In genomic region chr10:116848912-116849270, GRCh38 we compare ENCODE assay signal across 8 cellular contexts. TPM values are rescaled to one million over a fixed set of nuclear protein-coding genes. Genes with fewer than 3 reads are reported as not detected.
DNase-seq lines count a peak whose midpoint lies in the region; ATAC-seq, FAIRE-seq and TF ChIP-seq lines count a peak whose summit lies in the region.

No MANE protein-coding gene starts in this region.

- TF ChIP-seq CTCF in GM10248 (IDR thresholded peaks at IDR 0.05; ENCODE audit: control extremely low read depth, extremely low read depth, low read depth, missing control alignments) (no peak), D721Med (IDR thresholded peaks at IDR 0.05; ENCODE audit: insufficient read depth, missing control alignments) (no peak)

- no peak for FAIRE-seq in D721Med (lab: Jason Lieb, UNC)

- CTCF ChIA-PET in GM10248 (lab: Yijun Ruan, JAX): interaction anchor here (1.3 to 1.5 kb wide), 3 partner anchors 61 to 326 kb away, joined by 3 to 5 read pairs (median 4); no protein-coding TSS in a partner anchor

- intact Hi-C loops in sciatic nerve (cut with DNase I): no loop called here

- ATAC-seq in SK-N-SH treated with all-trans-retinoic acid at 6 μM for 48 hours (peak; percentile 53), sciatic nerve (peak; percentile 44), GM21619 (IDR thresholded peaks at IDR 0.05; ENCODE audit: unreplicated experiment) (no peak), GM21786 (IDR thresholded peaks at IDR 0.05; ENCODE audit: unreplicated experiment) (no peak)

- POLR2A ChIA-PET in GM10248 (lab: Yijun Ruan, JAX): no interaction called here

- peak; percentile 28 for DNase-seq in GM10248 (ENCODE audit: extremely low spot score)
- peak; percentile 42 for DNase-seq in germinal center (ENCODE audit: low spot score)
- DNase-seq in sciatic nerve (ENCODE audit: low spot score): no peak
- DNase-seq in D721Med (ENCODE audit: insufficient read length, low spot score): no peak
- no peak for DNase-seq in stimulated activated naive CD4-positive, alpha-beta T cell (lab: John Stamatoyannopoulos, UW)

TF ChIP-seq in SK-N-SH treated with all-trans-retinoic acid at 6 μM for 48 hours, 23 proteins besides CTCF, POLR2A, EP300 and RAD21:
- no peak for TF ChIP-seq ZC3H10 (CRISPR knock-in tag; IDR thresholded peaks at IDR 0.05)
- no peak for TF ChIP-seq BACH2 (CRISPR knock-in tag; IDR thresholded peaks at IDR 0.05; ENCODE audit: borderline replicate concordance)
- TF ChIP-seq PATZ1 (CRISPR knock-in tag; IDR thresholded peaks at IDR 0.05; ENCODE audit: borderline replicate concordance): no peak
- no peak for TF ChIP-seq TOX (CRISPR knock-in tag; IDR thresholded peaks at IDR 0.05; ENCODE audit: borderline replicate concordance)
- no peak for TF ChIP-seq PPARA (CRISPR knock-in tag; IDR thresholded peaks at IDR 0.05; ENCODE audit: borderline replicate concordance)
- TF ChIP-seq TCF4 (CRISPR knock-in tag; IDR thresholded peaks at IDR 0.05; ENCODE audit: borderline replicate concordance): no peak
- no peak for TF ChIP-seq SNAI2 (CRISPR knock-in tag; IDR thresholded peaks at IDR 0.05)
- TF ChIP-seq GLIS3 (CRISPR knock-in tag; IDR thresholded peaks at IDR 0.05): no peak
- TF ChIP-seq ZNF565 (CRISPR knock-in tag; conservative IDR thresholded peaks at IDR 0.05; ENCODE audit: low read depth): no peak
- TF ChIP-seq ISL1 (CRISPR knock-in tag; IDR thresholded peaks at IDR 0.05): no peak
- no peak for TF ChIP-seq ZNF8 (CRISPR knock-in tag; IDR thresholded peaks at IDR 0.05)
- no peak for TF ChIP-seq ZFP30 (CRISPR knock-in tag; IDR thresholded peaks at IDR 0.05)
- TF ChIP-seq RARB (CRISPR knock-in tag; IDR thresholded peaks at IDR 0.05): no peak
- no peak for TF ChIP-seq ARNTL (CRISPR knock-in tag; IDR thresholded peaks at IDR 0.05; ENCODE audit: borderline replicate concordance, low read depth)
- TF ChIP-seq ESRRG (CRISPR knock-in tag; IDR thresholded peaks at IDR 0.05): no peak
- TF ChIP-seq CSRNP3 (CRISPR knock-in tag; IDR thresholded peaks at IDR 0.05): no peak
- no peak for TF ChIP-seq CSDC2 (CRISPR knock-in tag; IDR thresholded peaks at IDR 0.05)
- no peak for TF ChIP-seq CREB5 (CRISPR knock-in tag; IDR thresholded peaks at IDR 0.05; ENCODE audit: low read depth)
- no peak for TF ChIP-seq ZFP3 (CRISPR knock-in tag; IDR thresholded peaks at IDR 0.05)
TF ChIP-seq in SK-N-SH treated with all-trans-retinoic acid at 6 μM for 48 hours: peak in this region for 0.

RNA-seq across cellular contexts. Expression of gene ENO4, which starts 0.4 kb away (rescaled TPM):
- 1.2 TPM for total RNA-seq in sciatic nerve

Comparison
In these comparisons a context has a peak if more than half of its experiments do, and no peak if none do; other contexts are left out.
1. DNase-seq: peak in GM10248 (single experiment) and germinal center (single experiment); none in sciatic nerve (single experiment), D721Med (single experiment) and stimulated activated naive CD4-positive, alpha-beta T cell (0 of 6).
2. ATAC-seq: peak in SK-N-SH treated with all-trans-retinoic acid at 6 μM for 48 hours (single experiment) and sciatic nerve (single experiment); none in GM21619 (single experiment) and GM21786 (single experiment).